23 cellular contexts compared by ENCODE assay signal in genomic region chr2:27946530-27946929, GRCh38. TPM values are rescaled to one million over a fixed set of nuclear protein-coding genes. Genes with fewer than 3 reads are reported as not detected.
DNase-seq lines count a peak whose midpoint lies in the region; ATAC-seq, FAIRE-seq and TF ChIP-seq lines count a peak whose summit lies in the region.
"Had no signal": no experiment of that assay in that cellular context is flagged by ENCODE, and none has a peak within 500 bp of the region (broad histone marks: within the 10 kb centered on the region; RNA-seq: fewer than 3 reads in every experiment).

No MANE protein-coding gene starts in this region.

- peak overlapping the region; percentile 83 for H2AFZ ChIP-seq in Loucy (ENCODE audit: low read length)
- H2AFZ ChIP-seq in endothelial cell of umbilical vein (ENCODE audit: low read depth, low read length) = peak overlapping the region; percentile 92
- H2AFZ ChIP-seq: GM23338 had no signal

- H3K4me1 ChIP-seq in Loucy (ENCODE audit: insufficient read depth, low read length, poor library complexity, severe bottlenecking) (peaks cover 61% of the 10 kb centered on the region), endothelial cell of umbilical vein (ENCODE audit: control insufficient read depth, extremely low read depth, insufficient read depth, low read length) (peaks cover 22% of the 10 kb centered on the region), prostate gland (replicated peaks) (no peaks in the 10 kb centered on the region)
- H3K4me1 ChIP-seq: colonic mucosa had no signal

- no peaks in the 10 kb centered on the region for H3K9me2 ChIP-seq in Loucy (replicated peaks; ENCODE audit: low read depth, low read length)
- H3K9me2 ChIP-seq: SK-N-SH had no signal

- H3K9me3 ChIP-seq in Loucy (ENCODE audit: insufficient read depth, low read depth, low read length) (no peaks in the 10 kb centered on the region), endothelial cell of umbilical vein (replicated peaks; ENCODE audit: control insufficient read depth, insufficient read depth, low read length) (no peaks in the 10 kb centered on the region), prostate gland (no peaks in the 10 kb centered on the region)
- H3K9me3 ChIP-seq: colonic mucosa, heart left ventricle, left ventricle myocardium inferior, SK-N-SH, spleen had no signal

- DNase-seq in SIG-M5 treated with dmso at 0.1 percent for 504 hours (lab: John Stamatoyannopoulos, UW; ENCODE audit: unreplicated experiment) (peak; percentile 71), SIG-M5 (lab: John Stamatoyannopoulos, UW) (no peak), endothelial cell of umbilical vein (ENCODE audit: low read depth, low spot score) (peak; percentile 63), prostate gland (ENCODE audit: low spot score) (no peak), globus pallidus (ENCODE audit: low spot score) (no peak), NCI-H524 (lab: John Stamatoyannopoulos, UW) (no peak)
- DNase-seq in naive thymus-derived CD8-positive, alpha-beta T cell = no peak
- DNase-seq: activated CD8-positive, alpha-beta memory T cell treated with anti-CD3 and anti-CD28 coated beads for 24 hours; activated T-cell treated with anti-CD3 and anti-CD28 coated beads, Interleukin-2, amount 50 U/mL, for 48 hours; brain microvascular endothelial cell; colonic mucosa; GDM1; heart left ventricle; left ventricle myocardium inferior; MV-4-11; NCI-H1930; NCI-H2227 treated with DMSO at 0.1 percent for 48 hours; SK-N-SH; spleen; T1000 had no signal

- POLR2A ChIA-PET in endothelial cell of umbilical vein (lab: Charles Lee) = interaction anchor here (0.6 kb wide), 1 partner anchor 23 kb away, joined by 3 read pairs; no protein-coding TSS in a partner anchor
- POLR2A ChIA-PET in naive thymus-derived CD8-positive, alpha-beta T cell (lab: Charles Lee) = no interaction called here

- no peaks in the 10 kb centered on the region for H3K27me3 Mint-ChIP-seq in naive thymus-derived CD8-positive, alpha-beta T cell

- CTCF ChIA-PET in endothelial cell of umbilical vein (lab: Charles Lee) = interaction anchor here (0.6 to 1.7 kb wide), 5 partner anchors 14 to 450 kb away, joined by 3 to 5 read pairs (median 3); no protein-coding TSS in a partner anchor

- peaks cover 5 to 10% (median 9%) of the 10 kb centered on the region in 3 donors for H3K36me3 Mint-ChIP-seq in naive thymus-derived CD8-positive, alpha-beta T cell

- no peaks in the 10 kb centered on the region for H3K9me3 Mint-ChIP-seq in naive thymus-derived CD8-positive, alpha-beta T cell
- H3K9me3 Mint-ChIP-seq: GM23338 had no signal

- BruUV-seq in endothelial cell of umbilical vein (replicated peaks; lab: Mats Ljungman, UMichigan) = no TSS peak

- WGBS in prostate gland = 52% methylated on average over 5 of the region's 5 CpGs

- H3K27ac Mint-ChIP-seq in naive thymus-derived CD8-positive, alpha-beta T cell = peak overlapping the region in 3 of 10 donors; percentile 23 to 37 (median 34)
- H3K27ac Mint-ChIP-seq: GM23338 had no signal

- no peak for TF ChIP-seq POLR2A in endothelial cell of umbilical vein (IDR thresholded peaks at IDR 0.05; ENCODE audit: low read depth, low read length)
- no peak for TF ChIP-seq POLR2A in prostate gland (IDR thresholded peaks at IDR 0.05)

- peak; percentile 64 for FAIRE-seq in endothelial cell of umbilical vein (lab: Jason Lieb, UNC)

- H3K4me3 Mint-ChIP-seq in naive thymus-derived CD8-positive, alpha-beta T cell = peak overlapping the region in 4 of 10 donors; percentile 12 to 52 (median 41)
- H3K4me3 Mint-ChIP-seq: GM23338 had no signal

- intact Hi-C loops in endothelial cell of umbilical vein (cut with micrococcal nuclease) = loop anchor here (1.0 kb wide), 1 partner anchor 26 kb away; no protein-coding TSS in a partner anchor
- intact Hi-C loops in prostate gland (cut with DNase I) = no loop called here

- H3K4me1 Mint-ChIP-seq in naive thymus-derived CD8-positive, alpha-beta T cell = peaks cover 7 to 38% (median 17%) of the 10 kb centered on the region in 4 donors

- peak overlapping the region; percentile 75 for H3K9ac ChIP-seq in Loucy (ENCODE audit: low read depth, low read length, poor library complexity, severe bottlenecking)
- H3K9ac ChIP-seq in endothelial cell of umbilical vein (replicated peaks; ENCODE audit: extremely low read depth, insufficient read depth, low read length) = peak overlapping the region; percentile 82
- H3K9ac ChIP-seq: SK-N-SH had no signal

- H3K4me2 ChIP-seq in Loucy (ENCODE audit: low read depth, low read length, poor library complexity, severe bottlenecking) = peak overlapping the region; percentile 87
- peak overlapping the region; percentile 92 for H3K4me2 ChIP-seq in endothelial cell of umbilical vein (ENCODE audit: insufficient read depth, low read length)
- H3K4me2 ChIP-seq: GM23338, SK-N-SH had no signal

- TF ChIP-seq CTCF in Loucy (conservative IDR thresholded peaks at IDR 0.05; ENCODE audit: low read length) (no peak), endothelial cell of umbilical vein (IDR thresholded peaks at IDR 0.05; ENCODE audit: extremely low read depth in 1 of 2, insufficient read depth in 1 of 2, low read depth in 1 of 2, low read length in 2 of 2) (no peak), prostate gland (IDR thresholded peaks at IDR 0.05) (no peak)

- H3K79me2 ChIP-seq in Loucy (ENCODE audit: insufficient read depth, low read length) (peaks cover 13% of the 10 kb centered on the region), endothelial cell of umbilical vein (ENCODE audit: control insufficient read depth, insufficient read depth, low read length) (no peaks in the 10 kb centered on the region)

- no peak for ATAC-seq in naive thymus-derived CD8-positive, alpha-beta T cell
- ATAC-seq: activated CD4-positive, CD25-positive, alpha-beta regulatory T cell treated with anti-CD3 and anti-CD28 coated beads, Interleukin-2, amount 50 U/mL, for 24 hours; GM23338; heart left ventricle had no signal

- H3K27me3 ChIP-seq in Loucy (ENCODE audit: insufficient read depth, low read length, poor library complexity, severe bottlenecking) (no peaks in the 10 kb centered on the region), endothelial cell of umbilical vein (ENCODE audit: control insufficient read depth in 2 of 2, insufficient read depth in 2 of 2, low read length in 2 of 2) (no peaks in the 10 kb centered on the region), prostate gland (replicated peaks; ENCODE audit: insufficient read depth) (no peaks in the 10 kb centered on the region)
- H3K27me3 ChIP-seq: brain microvascular endothelial cell, colonic mucosa, heart left ventricle, spleen had no signal

- no peaks in the 10 kb centered on the region for H3F3A ChIP-seq in Loucy (ENCODE audit: low read depth)

- H4K20me1 ChIP-seq in Loucy (ENCODE audit: insufficient read depth, low read length, poor library complexity, severe bottlenecking) (no peaks in the 10 kb centered on the region), endothelial cell of umbilical vein (replicated peaks; ENCODE audit: control insufficient read depth, extremely low read depth, insufficient read depth, low read length) (no peaks in the 10 kb centered on the region)

- H3K36me3 ChIP-seq in Loucy (ENCODE audit: insufficient read depth, low read length) = no peaks in the 10 kb centered on the region
- H3K36me3 ChIP-seq in endothelial cell of umbilical vein (ENCODE audit: control insufficient read depth in 2 of 2, extremely low read depth in 1 of 2, insufficient read depth in 2 of 2, low read length in 2 of 2) = no peaks in the 10 kb centered on the region
- H3K36me3 ChIP-seq in prostate gland = no peaks in the 10 kb centered on the region
- H3K36me3 ChIP-seq: brain microvascular endothelial cell, colonic mucosa, heart left ventricle, left ventricle myocardium inferior had no signal

- H3K27ac ChIP-seq in endothelial cell of umbilical vein (ENCODE audit: insufficient read depth, low read depth, low read length) = peak overlapping the region; percentile 90
- peak overlapping the region; percentile 8 to 18 for H3K27ac ChIP-seq in prostate gland
- H3K27ac ChIP-seq: brain microvascular endothelial cell, colonic mucosa, heart left ventricle, left ventricle myocardium inferior had no signal

- dilution Hi-C loops in endothelial cell of umbilical vein (cut with MboI; ENCODE audit: extremely low pct_ligation_motif_present, low sequenced_read_pairs) = no loop called here

- peak overlapping the region; percentile 52 for H3K4me3 ChIP-seq in Loucy (ENCODE audit: low read length, poor library complexity, severe bottlenecking)
- H3K4me3 ChIP-seq in endothelial cell of umbilical vein (replicated peaks in 1 of 3; ENCODE audit: insufficient read depth in 1 of 3, low read depth in 1 of 3, low read length in 3 of 3) = peak overlapping the region; percentile 7 to 34 (median 28)
- no peak overlapping the region for H3K4me3 ChIP-seq in prostate gland
- H3K4me3 ChIP-seq: colonic mucosa, GM23338, left ventricle myocardium inferior, spleen had no signal

- H3K9me1 ChIP-seq in endothelial cell of umbilical vein (replicated peaks; ENCODE audit: control insufficient read depth, extremely low read depth, insufficient read depth, low read length) = no peaks in the 10 kb centered on the region

RNA-seq across cellular contexts. Expression of gene BABAM2, which starts 56.0 kb away (rescaled TPM):
- total RNA-seq in endothelial cell of umbilical vein (26.9 and 27.6 TPM in 2 replicates), prostate gland (10 to 100 TPM; 35.8 to 37.3 TPM)
- polyA plus RNA-seq in endothelial cell of umbilical vein = 19.5 and 19.9 TPM in 2 replicates
- polyA plus RNA-seq in endothelial cell of umbilical vein (2011; cell fraction: cytosol; rRNA removed) = 25.2 and 25.8 TPM in 2 replicates
- polyA plus RNA-seq in endothelial cell of umbilical vein (2011; cell fraction: nucleus; rRNA removed) = 17.6 and 25.9 TPM in 2 replicates
- 29.0 and 29.7 TPM in 2 replicates for polyA plus RNA-seq in endothelial cell of umbilical vein (2012)
- 24.4 and 28.1 TPM in 2 replicates for polyA minus RNA-seq in endothelial cell of umbilical vein
- 19.0 TPM for polyA minus RNA-seq in endothelial cell of umbilical vein (2011; cell fraction: cytosol; rRNA and poly(A)+ RNA removed)
- polyA minus RNA-seq in endothelial cell of umbilical vein (2011; cell fraction: nucleus; rRNA and poly(A)+ RNA removed) = 95.1 and 121 TPM in 2 replicates
- 10 to 100 TPM; 29.6 to 32.2 TPM for total RNA-seq in naive thymus-derived CD8-positive, alpha-beta T cell
- 10 to 100 TPM; 50.5 to 60.2 (median 56.2) TPM for polyA plus RNA-seq in naive thymus-derived CD8-positive, alpha-beta T cell

RNA-seq across cellular contexts. Expression of gene RBKS, which starts 56.3 kb away (rescaled TPM):
- total RNA-seq in endothelial cell of umbilical vein = 0.64 and 0.74 TPM in 2 replicates
- 1.0 and 1.8 TPM in 2 replicates for polyA plus RNA-seq in endothelial cell of umbilical vein
- polyA plus RNA-seq in endothelial cell of umbilical vein (2011; cell fraction: cytosol; rRNA removed) = 1.8 and 2.5 TPM in 2 replicates
- 3.7 and 6.9 TPM in 2 replicates for polyA plus RNA-seq in endothelial cell of umbilical vein (2011; cell fraction: nucleus; rRNA removed)
- 1.2 and 2.6 TPM in 2 replicates for polyA plus RNA-seq in endothelial cell of umbilical vein (2012)
- polyA minus RNA-seq in endothelial cell of umbilical vein = 2.3 and 2.4 TPM in 2 replicates
- 1.0 TPM for polyA minus RNA-seq in endothelial cell of umbilical vein (2011; cell fraction: cytosol; rRNA and poly(A)+ RNA removed)
- 3.4 and 11.9 TPM in 2 replicates for polyA minus RNA-seq in endothelial cell of umbilical vein (2011; cell fraction: nucleus; rRNA and poly(A)+ RNA removed)
- 1 to 10 TPM; 1.6 to 1.8 TPM for total RNA-seq in prostate gland
- 1 to 10 TPM; 1.5 to 1.8 TPM for total RNA-seq in naive thymus-derived CD8-positive, alpha-beta T cell
- polyA plus RNA-seq in naive thymus-derived CD8-positive, alpha-beta T cell = 1 to 10 TPM; 2.4 to 4.8 (median 3.0) TPM

Comparison
In these comparisons a context has a peak if more than half of its experiments do, and no peak if none do; other contexts are left out.
1. DNase-seq: peak in SIG-M5 treated with dmso at 0.1 percent for 504 hours (single experiment) and endothelial cell of umbilical vein (single experiment); none in SIG-M5 (single experiment), prostate gland (single experiment), globus pallidus (single experiment), naive thymus-derived CD8-positive, alpha-beta T cell (0 of 10) and NCI-H524 (0 of 2).
2. H3K4me3 ChIP-seq: peak in Loucy (single experiment) and endothelial cell of umbilical vein (3 of 3); none in prostate gland (0 of 2).